17 cellular contexts compared by ENCODE assay signal in the genomic region with DNA sequence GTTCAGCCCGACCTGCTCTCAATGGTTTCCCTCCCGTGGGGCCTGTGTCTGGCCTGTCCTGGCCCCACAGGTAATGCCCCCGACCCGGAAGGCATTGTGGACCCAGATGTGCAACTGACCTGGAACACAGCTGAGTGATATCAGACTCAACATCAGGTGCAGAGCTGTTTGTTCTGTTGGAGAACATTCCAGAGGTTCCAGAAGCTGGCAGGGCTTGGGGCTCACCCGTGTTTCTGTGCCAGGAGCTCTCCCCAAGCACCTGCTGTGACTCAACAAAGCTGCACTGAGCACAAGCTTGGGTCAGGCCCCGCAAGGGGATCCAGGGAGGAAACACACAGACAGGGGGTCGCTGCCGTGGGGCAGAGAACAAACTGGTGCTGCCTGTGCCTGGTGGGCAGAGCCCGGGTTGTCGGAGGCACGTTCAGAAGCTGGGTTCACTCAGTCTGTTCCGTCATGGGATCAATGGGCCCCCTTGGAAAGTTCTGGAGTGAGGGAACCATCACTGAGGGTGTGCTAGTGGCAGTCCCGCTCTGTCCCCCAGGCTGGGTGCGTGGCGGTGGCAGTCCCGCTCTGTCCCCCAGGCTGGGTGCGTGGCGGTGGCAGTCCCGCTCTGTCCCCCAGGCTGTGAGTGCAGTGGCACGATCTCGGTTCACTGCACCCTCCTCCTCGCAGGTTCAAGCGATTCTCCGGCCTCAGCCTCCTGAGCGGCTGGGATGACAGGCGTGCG. TPM values are rescaled to one million over a fixed set of nuclear protein-coding genes. Genes with fewer than 3 reads are reported as not detected.
DNase-seq lines count a peak whose midpoint lies in the region; ATAC-seq and TF ChIP-seq lines count a peak whose summit lies in the region.
"Had no signal": no experiment of that assay in that cellular context is flagged by ENCODE, and none has a peak within 500 bp of the region (broad histone marks: within the 10 kb centered on the region; RNA-seq: fewer than 3 reads in every experiment).

No MANE protein-coding gene starts in this region.

- H3K9me3 ChIP-seq in parathyroid adenoma (ENCODE audit: control insufficient read depth, low read length): no peaks in the 10 kb centered on the region
- H3K9me3 ChIP-seq in aorta (ENCODE audit: control insufficient read depth, low read length): no peaks in the 10 kb centered on the region
- no peaks in the 10 kb centered on the region for H3K9me3 ChIP-seq in CD8-positive, alpha-beta memory T cell (ENCODE audit: low read length)
- no peaks in the 10 kb centered on the region for H3K9me3 ChIP-seq in body of pancreas
- H3K9me3 ChIP-seq: BLaER1 had no signal

- 76 to 80% methylated on average over 27 of the region's 27 CpGs for WGBS in aorta, 2 donors
- WGBS in body of pancreas, 2 donors: 61 to 72% methylated on average over 8 to 27 of the region's 27 CpGs

- H3K4me2 ChIP-seq in parathyroid adenoma (ENCODE audit: low read length): no peak overlapping the region
- H3K4me2 ChIP-seq: BLaER1, PC-9 had no signal

- in situ Hi-C loops in G401 (cut with HindIII; ENCODE audit: low sequenced_read_pairs): no loop called here

- H3K4me1 ChIP-seq in parathyroid adenoma (no peaks in the 10 kb centered on the region), aorta (ENCODE audit: control insufficient read depth in 1 of 2, insufficient read depth in 2 of 2, low read length in 2 of 2) (no peaks in the 10 kb centered on the region), body of pancreas (peaks cover 13% of the 10 kb centered on the region)
- H3K4me1 ChIP-seq in CD8-positive, alpha-beta memory T cell (ENCODE audit: insufficient read depth, low read length): no peaks in the 10 kb centered on the region

- H3K27ac ChIP-seq in parathyroid adenoma: no peak overlapping the region
- H3K27ac ChIP-seq in aorta (ENCODE audit: low read depth in 1 of 2, low read length in 2 of 2): no peak overlapping the region
- H3K27ac ChIP-seq in CD8-positive, alpha-beta memory T cell (ENCODE audit: low read depth, low read length): no peak overlapping the region
- H3K27ac ChIP-seq in body of pancreas: no peak overlapping the region
- H3K27ac ChIP-seq: BLaER1, PC-9, RWPE1 had no signal

- peak in 1 of 2 donors; percentile 48 for ATAC-seq in natural killer cell treated with Interleukin-12 subunit alpha and Interleukin-12 subunit beta and Interleukin-15 and Interleukin-18, amount 100 ng/mL, for 72 hours
- ATAC-seq in natural killer cell (no peak), aorta (ENCODE audit: low FRiP score) (peak; percentile 38), body of pancreas (no peak)

- H3K36me3 Mint-ChIP-seq in natural killer cell treated with Interleukin-12 subunit alpha and Interleukin-12 subunit beta and Interleukin-15 and Interleukin-18, amount 100 ng/mL, for 72 hours: no peaks in the 10 kb centered on the region
- no peaks in the 10 kb centered on the region for H3K36me3 Mint-ChIP-seq in natural killer cell
- peaks cover 0 to 3% (median 0%) of the 10 kb centered on the region in 3 donors for H3K36me3 Mint-ChIP-seq in CD8-positive, alpha-beta memory T cell
- H3K36me3 Mint-ChIP-seq: CD4-positive, alpha-beta memory T cell had no signal

- TF ChIP-seq POLR2A in body of pancreas (IDR thresholded peaks at IDR 0.05): no peak

- H3K9me3 Mint-ChIP-seq in natural killer cell treated with Interleukin-12 subunit alpha and Interleukin-12 subunit beta and Interleukin-15 and Interleukin-18, amount 100 ng/mL, for 72 hours: no peaks in the 10 kb centered on the region
- H3K9me3 Mint-ChIP-seq in natural killer cell: no peaks in the 10 kb centered on the region
- peaks cover 0 to 5% (median 0%) of the 10 kb centered on the region in 5 donors for H3K9me3 Mint-ChIP-seq in CD8-positive, alpha-beta memory T cell
- H3K9me3 Mint-ChIP-seq: CD4-positive, alpha-beta memory T cell had no signal

- H3K27ac Mint-ChIP-seq in natural killer cell treated with Interleukin-12 subunit alpha and Interleukin-12 subunit beta and Interleukin-15 and Interleukin-18, amount 100 ng/mL, for 72 hours: no peak overlapping the region
- H3K27ac Mint-ChIP-seq in natural killer cell: no peak overlapping the region
- H3K27ac Mint-ChIP-seq in CD8-positive, alpha-beta memory T cell: no peak overlapping the region
- H3K27ac Mint-ChIP-seq: CD4-positive, alpha-beta memory T cell had no signal

- no peaks in the 10 kb centered on the region for H3K79me2 ChIP-seq in parathyroid adenoma

- TF ChIP-seq CTCF in natural killer cell (IDR thresholded peaks at IDR 0.05): no peak
- no peak for TF ChIP-seq CTCF in parathyroid adenoma (IDR thresholded peaks at IDR 0.05)
- TF ChIP-seq CTCF in body of pancreas (IDR thresholded peaks at IDR 0.05): no peak

- CTCF ChIA-PET in CD8-positive, alpha-beta memory T cell (lab: Charles Lee): no interaction called here

- H3K36me3 ChIP-seq in parathyroid adenoma (ENCODE audit: control insufficient read depth, insufficient read depth, low read length) (no peaks in the 10 kb centered on the region), aorta (ENCODE audit: control insufficient read depth in 1 of 2, insufficient read depth in 2 of 2, low read length in 1 of 2) (no peaks in the 10 kb centered on the region), body of pancreas (replicated peaks in 1 of 2; ENCODE audit: insufficient read depth in 1 of 2, low read depth in 2 of 2) (no peaks in the 10 kb centered on the region)
- H3K36me3 ChIP-seq in CD8-positive, alpha-beta memory T cell (ENCODE audit: insufficient read depth, low read length): no peaks in the 10 kb centered on the region
- H3K36me3 ChIP-seq: BLaER1 had no signal

- intact Hi-C loops in natural killer cell (cut with micrococcal nuclease) (no loop called here), aorta (cut with DNase I) (no loop called here), body of pancreas (cut with DNase I) (no loop called here)

- H3K4me3 Mint-ChIP-seq in natural killer cell treated with Interleukin-12 subunit alpha and Interleukin-12 subunit beta and Interleukin-15 and Interleukin-18, amount 100 ng/mL, for 72 hours: no peak overlapping the region
- no peak overlapping the region for H3K4me3 Mint-ChIP-seq in natural killer cell
- H3K4me3 Mint-ChIP-seq in CD8-positive, alpha-beta memory T cell: no peak overlapping the region
- H3K4me3 Mint-ChIP-seq: CD4-positive, alpha-beta memory T cell had no signal

- H3K27me3 ChIP-seq in parathyroid adenoma (ENCODE audit: control insufficient read depth, insufficient read depth, low read length): no peaks in the 10 kb centered on the region
- H3K27me3 ChIP-seq in aorta (ENCODE audit: control insufficient read depth in 1 of 2, insufficient read depth in 2 of 2, low read length in 1 of 2): no peaks in the 10 kb centered on the region
- no peaks in the 10 kb centered on the region for H3K27me3 ChIP-seq in CD8-positive, alpha-beta memory T cell (ENCODE audit: insufficient read depth, low read length, poor library complexity, severe bottlenecking)
- no peaks in the 10 kb centered on the region for H3K27me3 ChIP-seq in body of pancreas

- H3K4me3 ChIP-seq in parathyroid adenoma (ENCODE audit: low read depth, low read length) (no peak overlapping the region), aorta (ENCODE audit: low read length in 2 of 2) (no peak overlapping the region), body of pancreas (no peak overlapping the region)
- H3K4me3 ChIP-seq in CD8-positive, alpha-beta memory T cell (ENCODE audit: low read length): no peak overlapping the region
- H3K4me3 ChIP-seq: BLaER1, PC-9 had no signal

- peaks cover 0 to 4% of the 10 kb centered on the region in 2 donors for H3K27me3 Mint-ChIP-seq in natural killer cell treated with Interleukin-12 subunit alpha and Interleukin-12 subunit beta and Interleukin-15 and Interleukin-18, amount 100 ng/mL, for 72 hours
- H3K27me3 Mint-ChIP-seq in natural killer cell (ENCODE audit: low read depth in 2 of 2): peaks cover 0 to 6% of the 10 kb centered on the region in 2 donors
- peaks cover 4 to 18% of the 10 kb centered on the region in 2 donors for H3K27me3 Mint-ChIP-seq in CD8-positive, alpha-beta memory T cell

- peak; percentile 51 for DNase-seq in natural killer cell treated with Interleukin-12 subunit alpha and Interleukin-12 subunit beta and Interleukin-15 and Interleukin-18, amount 100 ng/mL, for 72 hours (ENCODE audit: low spot score)
- DNase-seq in natural killer cell: no peak
- peak; percentile 4 for DNase-seq in iPS-NIHi7 (ENCODE audit: extremely low spot score)
- no peak for DNase-seq in aorta
- no peak for DNase-seq in CD8-positive, alpha-beta memory T cell
- DNase-seq in body of pancreas: no peak
- no peak for DNase-seq in G401 (ENCODE audit: low spot score)
- DNase-seq: CD4-positive, alpha-beta memory T cell; MM.1S; NCI-H1694; NCI-H510A; PC-9 had no signal

- H2AFZ ChIP-seq in parathyroid adenoma: peak overlapping the region; percentile 17
- H2AFZ ChIP-seq: PC-9 had no signal

- POLR2A ChIA-PET in CD8-positive, alpha-beta memory T cell (lab: Charles Lee): no interaction called here

- H3K4me1 Mint-ChIP-seq in natural killer cell treated with Interleukin-12 subunit alpha and Interleukin-12 subunit beta and Interleukin-15 and Interleukin-18, amount 100 ng/mL, for 72 hours (ENCODE audit: low read depth in 2 of 2): no peaks in the 10 kb centered on the region
- H3K4me1 Mint-ChIP-seq in natural killer cell: no peaks in the 10 kb centered on the region
- H3K4me1 Mint-ChIP-seq in CD8-positive, alpha-beta memory T cell: no peaks in the 10 kb centered on the region
- H3K4me1 Mint-ChIP-seq: CD4-positive, alpha-beta memory T cell had no signal

- H3K9ac ChIP-seq in parathyroid adenoma: no peak overlapping the region
- H3K9ac ChIP-seq: BLaER1 had no signal

RNA-seq across cellular contexts. Expression of gene HS3ST6, which starts 22.1 kb away (rescaled TPM):
- not detected for total RNA-seq in natural killer cell treated with Interleukin-12 subunit alpha and Interleukin-12 subunit beta and Interleukin-15 and Interleukin-18, amount 100 ng/mL, for 72 hours
- not detected for total RNA-seq in natural killer cell
- total RNA-seq in aorta: not detected
- polyA plus RNA-seq in aorta: 1 to 10 TPM in 1 of 2 donors, not detected in 1; 1.1 TPM
- not detected for total RNA-seq in CD8-positive, alpha-beta memory T cell
- not detected for polyA plus RNA-seq in CD8-positive, alpha-beta memory T cell
- not detected for total RNA-seq in body of pancreas
- 1.2 and 9.8 TPM in 2 replicates for total RNA-seq in G401 (2014; rRNA removed; shearing (Covaris generic))
- total RNA-seq: CD4-positive, alpha-beta memory T cell; H4; LHCN-M2; PC-9 had no signal
- polyA plus RNA-seq: CD4-positive, alpha-beta memory T cell had no signal

RNA-seq across cellular contexts. Expression of gene MEIOB, which starts 24.1 kb away (rescaled TPM):
- total RNA-seq in natural killer cell treated with Interleukin-12 subunit alpha and Interleukin-12 subunit beta and Interleukin-15 and Interleukin-18, amount 100 ng/mL, for 72 hours: not detected
- total RNA-seq in natural killer cell: not detected
- total RNA-seq in aorta: not detected
- not detected for polyA plus RNA-seq in aorta
- total RNA-seq in CD8-positive, alpha-beta memory T cell: not detected
- polyA plus RNA-seq in CD8-positive, alpha-beta memory T cell: not detected
- under 1 TPM in 1 of 2 donors, not detected in 1; 0.26 TPM for total RNA-seq in body of pancreas
- 81.1 and 105 TPM in 2 replicates for total RNA-seq in G401 (2014; rRNA removed; shearing (Covaris generic))
- total RNA-seq: CD4-positive, alpha-beta memory T cell; LHCN-M2; PC-9 had no signal
- polyA plus RNA-seq: CD4-positive, alpha-beta memory T cell had no signal

RNA-seq across cellular contexts. Expression of gene MSRB1, which starts 46.9 kb away (rescaled TPM):
- 10 to 100 TPM; 24.3 to 24.7 TPM for total RNA-seq in natural killer cell treated with Interleukin-12 subunit alpha and Interleukin-12 subunit beta and Interleukin-15 and Interleukin-18, amount 100 ng/mL, for 72 hours
- total RNA-seq in natural killer cell (10 to 100 TPM; 10.8 to 19.9 (median 14.8) TPM), aorta (10 to 100 TPM; 19.5 to 34.6 TPM), body of pancreas (10 to 100 TPM; 36.8 to 38.6 TPM)
- polyA plus RNA-seq in aorta: 10 to 100 TPM; 52.7 to 56.6 TPM
- 10 to 100 TPM; 20.4 TPM for total RNA-seq in CD8-positive, alpha-beta memory T cell
- polyA plus RNA-seq in CD8-positive, alpha-beta memory T cell: 20.2 TPM
- total RNA-seq in G401 (2014; rRNA removed; shearing (Covaris generic)): 72.3 and 79.3 TPM in 2 replicates

RNA-seq across cellular contexts. Expression of gene RPL3L, which starts 58.4 kb away (rescaled TPM):
- 1 to 10 TPM in 1 of 2 donors, not detected in 1; 1.5 TPM for total RNA-seq in natural killer cell treated with Interleukin-12 subunit alpha and Interleukin-12 subunit beta and Interleukin-15 and Interleukin-18, amount 100 ng/mL, for 72 hours
- total RNA-seq in natural killer cell: not detected
- total RNA-seq in aorta: not detected
- not detected for polyA plus RNA-seq in aorta
- total RNA-seq in CD8-positive, alpha-beta memory T cell: under 1 TPM; 0.37 to 0.62 TPM
- not detected for polyA plus RNA-seq in CD8-positive, alpha-beta memory T cell
- 10 to 100 TPM in 1 of 2 donors, not detected in 1; 16.5 TPM for total RNA-seq in body of pancreas
- not detected in 2 replicates for total RNA-seq in G401 (2014; rRNA removed; shearing (Covaris generic))
- total RNA-seq: CD4-positive, alpha-beta memory T cell; H4; LHCN-M2 had no signal
- polyA plus RNA-seq: CD4-positive, alpha-beta memory T cell had no signal

Comparison
In these comparisons a context has a peak if more than half of its experiments do, and no peak if none do; other contexts are left out.
1. DNase-seq: peak in natural killer cell treated with Interleukin-12 subunit alpha and Interleukin-12 subunit beta and Interleukin-15 and Interleukin-18, amount 100 ng/mL, for 72 hours (single experiment) and iPS-NIHi7 (single experiment); none in natural killer cell (single experiment), aorta (0 of 2), CD8-positive, alpha-beta memory T cell (0 of 5), body of pancreas (0 of 4) and G401 (single experiment).
2. RNA of gene MEIOB, which starts 24.1 kb away (total RNA-seq): 81.1 to 105 TPM in G401; 0.26 TPM in body of pancreas, not detected in natural killer cell treated with Interleukin-12 subunit alpha and Interleukin-12 subunit beta and Interleukin-15 and Interleukin-18, amount 100 ng/mL, for 72 hours, not detected in natural killer cell, not detected in aorta and not detected in CD8-positive, alpha-beta memory T cell; every median in the first group is over 10 times any median in the second.